18 cellular contexts compared by ENCODE assay signal in genomic region chr5:179229331-179229761, GRCh38.
"Had no signal": no experiment of that assay in that cellular context is flagged by ENCODE, and none has a peak within 500 bp of the region (broad histone marks: within the 10 kb centered on the region; RNA-seq: fewer than 3 reads in every experiment).

No MANE protein-coding gene starts in this region.

- H3K4me3 Mint-ChIP-seq: activated CD4-positive, alpha-beta T cell treated with anti-CD3 and anti-CD28 coated beads, Interleukin-2, amount 10 ng/mL, durations not matched to agents 24 days and 14 days; activated naive CD8-positive, alpha-beta T cell; endodermal cell; natural killer cell; stimulated activated naive CD8-positive, alpha-beta T cell treated with anti-CD3 and anti-CD28 coated beads, Interleukin-15, amount 100 ng/mL, for 72 hours; T-helper 2 cell treated with Interferon-gamma antibody and Interleukin-4, amounts not matched to agents 5 μg/mL and 100 μg/mL, for 36 hours had no signal

- H3K27ac ChIP-seq: right atrium auricular region, SJSA1, testis, uterus had no signal

- H3K36me3 ChIP-seq: right atrium auricular region, SJSA1, uterus had no signal

- DNase-seq: activated CD4-positive, alpha-beta T cell treated with anti-CD3 and anti-CD28 coated beads, Interleukin-2, amount 10 ng/mL, durations not matched to agents 24 days and 14 days; activated CD4-positive, CD25-positive, alpha-beta regulatory T cell; activated gamma-delta T cell; amniotic stem cell; dermis blood vessel endothelial cell; left colon; natural killer cell; nucleus accumbens; SW 1271; testis had no signal

- H3K27ac Mint-ChIP-seq: activated CD4-positive, alpha-beta T cell treated with anti-CD3 and anti-CD28 coated beads, Interleukin-2, amount 10 ng/mL, durations not matched to agents 24 days and 14 days; activated naive CD8-positive, alpha-beta T cell; endodermal cell; natural killer cell; progenitor cell of endocrine pancreas; stimulated activated naive CD8-positive, alpha-beta T cell treated with anti-CD3 and anti-CD28 coated beads, Interleukin-15, amount 100 ng/mL, for 72 hours; T-helper 2 cell treated with Interferon-gamma antibody and Interleukin-4, amounts not matched to agents 5 μg/mL and 100 μg/mL, for 36 hours had no signal

- H3K9me3 Mint-ChIP-seq: activated CD4-positive, alpha-beta T cell treated with anti-CD3 and anti-CD28 coated beads, Interleukin-2, amount 10 ng/mL, durations not matched to agents 24 days and 14 days; natural killer cell had no signal

- ATAC-seq: left colon; natural killer cell; stimulated activated naive CD8-positive, alpha-beta T cell treated with anti-CD3 and anti-CD28 coated beads, Interleukin-15, amount 100 ng/mL, for 72 hours had no signal

- H3K36me3 Mint-ChIP-seq: activated naive CD8-positive, alpha-beta T cell; natural killer cell had no signal

- H3K27me3 Mint-ChIP-seq: activated CD4-positive, alpha-beta T cell treated with anti-CD3 and anti-CD28 coated beads, Interleukin-2, amount 10 ng/mL, durations not matched to agents 24 days and 14 days; activated naive CD8-positive, alpha-beta T cell; stimulated activated naive CD8-positive, alpha-beta T cell treated with anti-CD3 and anti-CD28 coated beads, Interleukin-15, amount 100 ng/mL, for 72 hours had no signal

- H3K9me3 ChIP-seq: testis, uterus had no signal

- H3K4me1 ChIP-seq: SJSA1, uterus had no signal

- H3K4me1 Mint-ChIP-seq: activated CD4-positive, alpha-beta T cell treated with anti-CD3 and anti-CD28 coated beads, Interleukin-2, amount 10 ng/mL, durations not matched to agents 24 days and 14 days; natural killer cell; stimulated activated naive CD8-positive, alpha-beta T cell treated with anti-CD3 and anti-CD28 coated beads, Interleukin-15, amount 100 ng/mL, for 72 hours had no signal

- H3K27me3 ChIP-seq: right atrium auricular region, SJSA1, testis, uterus had no signal

- H3K4me3 ChIP-seq: right atrium auricular region, SJSA1, testis, uterus had no signal
